In genomic region chr3:49786357-49787181, GRCh38 we compare ENCODE assay signal across 8 cellular contexts. TPM values are rescaled to one million over a fixed set of nuclear protein-coding genes. Genes with fewer than 3 reads are reported as not detected.
A peak's percentile ranks its signal among the peaks of the same experiment; 100 is the strongest.
DNase-seq lines count a peak whose midpoint lies in the region; ATAC-seq, FAIRE-seq and TF ChIP-seq lines count a peak whose summit lies in the region.

IP6K1 (minus strand) TSS chr3:49786542; CDS start chr3:49748040, 38,502 bp downstream.

- H3K36me3 ChIP-seq in HepG2 (replicated peaks in 1 of 2; ENCODE audit: control insufficient read depth in 1 of 2, insufficient read depth in 2 of 2, low read length in 2 of 2): peaks cover 0 to 3% of the 10 kb centered on the region in 2 experiments; a peak in 2 of 5 replicates

- peak; percentile 96 for FAIRE-seq in HepG2 (lab: Jason Lieb, UNC)

- in situ Hi-C loops in HepG2 (cut with HindIII; ENCODE audit: extremely low pct_ligation_motif_present, low pct_unique_long_range_greater_than_20kb): no loop called here

- peak within 1 kb of the TSS; percentile 88 for H3K4me2 ChIP-seq in HepG2 (ENCODE audit: low read depth, low read length)

- peaks cover 34% of the 10 kb centered on the region for H3K79me2 ChIP-seq in HepG2 (ENCODE audit: insufficient read depth, low read length)

- peaks cover 50% of the 10 kb centered on the region for H3K4me1 ChIP-seq in HepG2 (ENCODE audit: insufficient read depth, low read length)

- H3K9ac ChIP-seq in HepG2 (ENCODE audit: insufficient read depth, low read depth, low read length): peak within 1 kb of the TSS; percentile 96

- CTCF ChIA-PET in HepG2 (lab: Yijun Ruan, JAX; ENCODE audit: low intra/inter-chr PET ratio, low total read pairs): no interaction called here

- H3K27ac ChIP-seq in HepG2 (ENCODE audit: extremely low read length, insufficient read depth, low read length): peak within 1 kb of the TSS; percentile 65

- H2AFZ ChIP-seq in HepG2 (ENCODE audit: low read length): no peak within 1 kb of the TSS

- TF ChIP-seq POLR2A in HepG2 (IDR thresholded peaks at IDR 0.05; ENCODE audit: insufficient read depth in 1 of 2, low read depth in 2 of 2, low read length in 2 of 2): peak; percentile 68 to 94

- peak; percentile 99 for ATAC-seq in GM19397 (IDR thresholded peaks at IDR 0.05; ENCODE audit: unreplicated experiment)
- peak; percentile 92 for ATAC-seq in HG03571 (IDR thresholded peaks at IDR 0.05; ENCODE audit: unreplicated experiment)
- ATAC-seq in HepG2: peak; percentile 93

- H4K20me1 ChIP-seq in HepG2 (ENCODE audit: insufficient read depth, low read length): no peaks in the 10 kb centered on the region

- DNase-seq in CD1c-positive myeloid dendritic cell (ENCODE audit: extremely low spot score) (peak; percentile 100), NCI-H82 (lab: John Stamatoyannopoulos, UW) (peak; percentile 99), dermis microvascular lymphatic vessel endothelial cell (ENCODE audit: low read depth in 2 of 2) (peak; percentile 100), HepG2 (ENCODE audit: low spot score) (peak; percentile 99)
- DNase-seq in activated CD4-positive, alpha-beta T cell treated with anti-CD3 and anti-CD28 coated beads, Interleukin-2, amount 50 U/mL, for 48 hours: peak; percentile 100
- peak; percentile 99 for DNase-seq in stimulated activated CD4-positive, alpha-beta T cell treated with anti-CD3 and anti-CD28 coated beads, Interleukin-4, amount 100 ng/mL, for 1 hour

- H3K27me3 ChIP-seq in HepG2 (ENCODE audit: control insufficient read depth in 1 of 2, insufficient read depth in 2 of 2, low read length in 2 of 2): no peaks in the 10 kb centered on the region; a peak in 1 of 5 replicates

- TF ChIP-seq EP300 in HepG2 (IDR thresholded peaks at IDR 0.05; ENCODE audit: low read depth in 2 of 2, low read length in 2 of 2) (0 out of 4 replicates have a peak, but pooled peaks of 1 of the 2 experiments have one; percentile 36), HepG2 (CRISPR knock-in tag; IDR thresholded peaks at IDR 0.05; ENCODE audit: borderline replicate concordance) (no peak)

- POLR2A ChIA-PET in HepG2 (lab: Yijun Ruan, JAX): interaction anchor here (0.7 to 1.8 kb wide), 17 partner anchors 9 to 448 kb away, joined by 3 to 22 read pairs (median 3); partner anchors contain the start of genes CDHR4, INKA1, MON1A and UBA7

- BruUV-seq in HepG2 (replicated peaks; lab: Mats Ljungman, UMichigan): no TSS peak

- no peaks in the 10 kb centered on the region for H3K9me3 ChIP-seq in HepG2 (ENCODE audit: low read length)

- peak within 1 kb of the TSS; percentile 81 to 93 (median 84) for H3K4me3 ChIP-seq in HepG2 (replicated peaks in 1 of 3; ENCODE audit: insufficient read depth in 1 of 3, low read depth in 2 of 3, low read length in 3 of 3)

- no peak; the same call in 1 of the 2 replicates for TF ChIP-seq RAD21 in HepG2 (CRISPR knock-in tag; IDR thresholded peaks at IDR 0.05)

- intact Hi-C loops in HepG2 (cut with micrococcal nuclease; ENCODE audit: unreplicated experiment): loop anchor here (5.0 kb wide), 1 partner anchor 54 kb away; no protein-coding TSS in a partner anchor

- 0 out of 2 replicates have a peak, but pooled peaks have one; percentile 17 for TF ChIP-seq CTCF in HepG2 (CRISPR knock-in tag; IDR thresholded peaks at IDR 0.05)

- 2% methylated on average over 26 of the region's 55 CpGs for WGBS in HepG2 (ENCODE audit: low lambda C conversion rate)

TF ChIP-seq in HepG2, 621 proteins besides CTCF, POLR2A, EP300 and RAD21 (continues in another document):
- TF ChIP-seq ATF7 (IDR thresholded peaks at IDR 0.05): no peak
- no peak for TF ChIP-seq ATF7 (CRISPR knock-in tag; IDR thresholded peaks at IDR 0.05)
- no peak for TF ChIP-seq ZNF546 (CRISPR knock-in tag; conservative IDR thresholded peaks at IDR 0.05)
- TF ChIP-seq, protein P1, sequence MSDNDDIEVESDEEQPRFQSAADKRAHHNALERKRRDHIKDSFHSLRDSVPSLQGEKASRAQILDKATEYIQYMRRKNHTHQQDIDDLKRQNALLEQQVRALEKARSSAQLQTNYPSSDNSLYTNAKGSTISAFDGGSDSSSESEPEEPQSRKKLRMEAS (IDR thresholded peaks at IDR 0.05): peak; percentile 97
- 0 out of 2 replicates have a peak, but pooled peaks have one; percentile 57 for TF ChIP-seq ZNF484 (CRISPR knock-in tag; IDR thresholded peaks at IDR 0.05; ENCODE audit: borderline replicate concordance, low read depth)
- TF ChIP-seq, protein P2, sequence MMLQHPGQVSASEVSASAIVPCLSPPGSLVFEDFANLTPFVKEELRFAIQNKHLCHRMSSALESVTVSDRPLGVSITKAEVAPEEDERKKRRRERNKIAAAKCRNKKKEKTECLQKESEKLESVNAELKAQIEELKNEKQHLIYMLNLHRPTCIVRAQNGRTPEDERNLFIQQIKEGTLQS (CRISPR knock-in tag; IDR thresholded peaks at IDR 0.05): peak; percentile 63; the same call in 1 of the 2 replicates
- no peak for TF ChIP-seq MLLT10 (CRISPR knock-in tag; IDR thresholded peaks at IDR 0.05)
- TF ChIP-seq ZNF431 (CRISPR knock-in tag; IDR thresholded peaks at IDR 0.05; ENCODE audit: borderline replicate concordance, low read depth): 0 out of 2 replicates have a peak, but pooled peaks have one; percentile 65
- TF ChIP-seq, protein P3, sequence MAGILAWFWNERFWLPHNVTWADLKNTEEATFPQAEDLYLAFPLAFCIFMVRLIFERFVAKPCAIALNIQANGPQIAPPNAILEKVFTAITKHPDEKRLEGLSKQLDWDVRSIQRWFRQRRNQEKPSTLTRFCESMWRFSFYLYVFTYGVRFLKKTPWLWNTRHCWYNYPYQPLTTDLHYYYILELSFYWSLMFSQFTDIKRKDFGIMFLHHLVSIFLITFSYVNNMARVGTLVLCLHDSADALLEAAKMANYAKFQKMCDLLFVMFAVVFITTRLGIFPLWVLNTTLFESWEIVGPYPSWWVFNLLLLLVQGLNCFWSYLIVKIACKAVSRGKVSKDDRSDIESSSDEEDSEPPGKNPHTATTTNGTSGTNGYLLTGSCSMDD (CRISPR knock-in tag; IDR thresholded peaks at IDR 0.05): no peak
- no peak for TF ChIP-seq ZNF343 (CRISPR knock-in tag; IDR thresholded peaks at IDR 0.05)
- peak; percentile 92 for TF ChIP-seq HES4 (CRISPR knock-in tag; IDR thresholded peaks at IDR 0.05; ENCODE audit: borderline replicate concordance)
- TF ChIP-seq, protein P4, sequence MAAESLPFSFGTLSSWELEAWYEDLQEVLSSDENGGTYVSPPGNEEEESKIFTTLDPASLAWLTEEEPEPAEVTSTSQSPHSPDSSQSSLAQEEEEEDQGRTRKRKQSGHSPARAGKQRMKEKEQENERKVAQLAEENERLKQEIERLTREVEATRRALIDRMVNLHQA (CRISPR knock-in tag; IDR thresholded peaks at IDR 0.05): no peak
- TF ChIP-seq NFYC (CRISPR knock-in tag; IDR thresholded peaks at IDR 0.05): peak; percentile 98
- TF ChIP-seq CSRNP2 (CRISPR knock-in tag; conservative IDR thresholded peaks at IDR 0.05; ENCODE audit: low read depth): no peak
- TF ChIP-seq HOXD1 (CRISPR knock-in tag; IDR thresholded peaks at IDR 0.05): 0 out of 2 replicates have a peak, but pooled peaks have one; percentile 64
- TF ChIP-seq FOXJ3 (CRISPR knock-in tag; IDR thresholded peaks at IDR 0.05; ENCODE audit: borderline replicate concordance): 0 out of 2 replicates have a peak, but pooled peaks have one; percentile 33
- TF ChIP-seq ZFYVE20 (CRISPR knock-in tag; IDR thresholded peaks at IDR 0.05; ENCODE audit: borderline replicate concordance, low read depth): peak; percentile 84; the same call in 1 of the 2 replicates
- TF ChIP-seq MBNL3 (CRISPR knock-in tag; conservative IDR thresholded peaks at IDR 0.05): no peak
- no peak for TF ChIP-seq ZNF746 (CRISPR knock-in tag; IDR thresholded peaks at IDR 0.05)
- TF ChIP-seq ZNF34 (CRISPR knock-in tag; IDR thresholded peaks at IDR 0.05; ENCODE audit: borderline replicate concordance): no peak; the same call in 1 of the 2 replicates

RNA-seq across cellular contexts. Expression of gene IP6K1, which starts in this region (rescaled TPM):
- total RNA-seq in dermis microvascular lymphatic vessel endothelial cell: 41.1 and 60.8 TPM in 2 replicates
- 17.7 and 20.0 TPM in 2 replicates for total RNA-seq in HepG2 (2016; rRNA removed; fragmentation: Illumina TruSeq; extraction: Trizol)
- 2.3 and 2.4 TPM in 2 replicates for total RNA-seq in HepG2 (2016; cell fraction: cytosol; rRNA removed; fragmentation: Illumina TruSeq; extraction: Trizol; ENCODE audit: low read depth)
- total RNA-seq in HepG2 (2016; cell fraction: insoluble cytoplasmic fraction; rRNA removed; fragmentation: Illumina TruSeq; extraction: Trizol): 18.9 TPM in 2 replicates
- total RNA-seq in HepG2 (2016; cell fraction: membrane; rRNA removed; fragmentation: Illumina TruSeq; extraction: Trizol): 10.5 and 11.3 TPM in 2 replicates
- total RNA-seq in HepG2 (2016; cell fraction: nucleus; rRNA removed; fragmentation: Illumina TruSeq; extraction: Trizol): 14.7 and 20.3 TPM in 2 replicates
- 29.7 and 38.8 TPM in 2 replicates for polyA plus RNA-seq in HepG2 (2011; rRNA removed)
- 15.7 and 20.5 TPM in 2 replicates for polyA plus RNA-seq in HepG2 (2011; cell fraction: cytosol; rRNA removed)
- polyA plus RNA-seq in HepG2 (2011; cell fraction: nucleus; rRNA removed): 37.9 and 43.4 TPM in 2 replicates
- polyA plus RNA-seq in HepG2 (2012): 17.1 and 20.6 TPM in 2 replicates
- 1.5 and 2.0 TPM in 2 replicates for polyA plus RNA-seq in HepG2 (2016; cell fraction: cytosol; fragmentation: Illumina TruSeq; extraction: Trizol; ENCODE audit: low read depth)
- polyA plus RNA-seq in HepG2 (2016; cell fraction: insoluble cytoplasmic fraction; fragmentation: Illumina TruSeq; extraction: Trizol; ENCODE audit: low read depth): 13.9 and 19.8 TPM in 2 replicates
- 6.2 and 7.7 TPM in 2 replicates for polyA plus RNA-seq in HepG2 (2016; cell fraction: membrane; fragmentation: Illumina TruSeq; extraction: Trizol; ENCODE audit: low read depth)
- 23.1 and 24.9 TPM in 2 replicates for polyA plus RNA-seq in HepG2 (2016; cell fraction: nucleus; fragmentation: Illumina TruSeq; extraction: Trizol; ENCODE audit: insufficient read depth, low read depth)
- 99.3 and 116 TPM in 2 replicates for polyA minus RNA-seq in HepG2 (2011; rRNA and poly(A)+ RNA removed; ENCODE audit: low replicate concordance)
- 24.3 and 30.4 TPM in 2 replicates for polyA minus RNA-seq in HepG2 (2011; cell fraction: cytosol; rRNA and poly(A)+ RNA removed)
- polyA minus RNA-seq in HepG2 (2011; cell fraction: nucleus; rRNA and poly(A)+ RNA removed): 29.6 and 33.9 TPM in 2 replicates

Comparison
In these comparisons a context has a peak if more than half of its experiments do, and no peak if none do; other contexts are left out.
1. Peak in every context shown above with its lines: DNase-seq, ATAC-seq, H3K4me3 ChIP-seq and H3K27ac ChIP-seq.